Comparison of ENCODE assay signal across 11 cellular contexts in the genomic region with DNA sequence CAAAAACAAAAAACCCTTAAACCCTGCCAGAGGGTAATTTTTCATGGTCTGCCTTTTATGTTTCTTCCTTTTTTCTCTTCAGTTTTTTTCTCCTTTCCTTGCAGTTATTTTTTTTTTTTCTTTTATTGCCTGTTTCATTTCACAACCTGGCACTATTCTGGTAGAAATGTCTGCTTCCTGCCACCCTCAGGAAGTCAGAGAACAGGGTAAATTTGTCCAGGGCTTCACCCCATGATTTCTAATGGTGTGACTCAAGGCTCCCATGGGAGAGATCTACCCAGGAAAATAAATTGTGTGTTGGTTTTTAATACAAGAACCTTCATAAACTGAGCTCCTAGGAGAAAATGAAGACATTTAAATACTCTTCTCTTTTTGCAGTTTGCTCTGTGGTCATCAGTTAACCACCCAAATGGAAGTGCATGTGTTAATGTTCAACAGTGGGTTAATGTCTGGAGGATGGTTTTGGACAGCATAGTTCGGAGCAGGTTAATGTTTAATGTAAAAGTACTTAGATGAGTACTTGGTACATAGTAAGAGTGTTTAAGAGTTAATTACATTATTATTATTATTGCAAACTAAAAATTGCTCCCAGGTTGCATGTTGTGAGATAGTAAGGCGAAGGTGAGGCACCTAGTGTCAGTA. TPM values are rescaled to one million over a fixed set of nuclear protein-coding genes. Genes with fewer than 3 reads are reported as not detected.
DNase-seq lines count a peak whose midpoint lies in the region; ATAC-seq, FAIRE-seq and TF ChIP-seq lines count a peak whose summit lies in the region.
"Had no signal": no experiment of that assay in that cellular context is flagged by ENCODE, and none has a peak within 500 bp of the region (broad histone marks: within the 10 kb centered on the region; RNA-seq: fewer than 3 reads in every experiment).

No MANE protein-coding gene starts in this region.

- CTCF ChIA-PET in T-cell (lab: Charles Lee), result no interaction called here

- H3K27me3 ChIP-seq in BE2C, result no peaks in the 10 kb centered on the region

- peaks cover 8 to 13% of the 10 kb centered on the region in 2 donors for H3K27me3 Mint-ChIP-seq in T-cell

- H3K4me3 ChIP-seq in kidney (ENCODE audit: low read length in 2 of 2) (peak overlapping the region in 1 of 2 donors; percentile 2), BE2C (ENCODE audit: low read depth, low read length) (no peak overlapping the region)

- H3K4me1 Mint-ChIP-seq in T-cell, result no peaks in the 10 kb centered on the region

- TF ChIP-seq CTCF in kidney (IDR thresholded peaks at IDR 0.05; ENCODE audit: borderline replicate concordance, extremely low read depth, insufficient read depth) (no peak), BE2C (IDR thresholded peaks at IDR 0.05; ENCODE audit: low read depth, low read length) (no peak)

- no peak overlapping the region for H3K4me3 Mint-ChIP-seq in T-cell

- FAIRE-seq in kidney (lab: Jason Lieb, UNC), result peak; percentile 35
- FAIRE-seq: frontal cortex had no signal

- H3K4me1 ChIP-seq in kidney (ENCODE audit: control insufficient read depth in 1 of 2, insufficient read depth in 1 of 2, low read depth in 1 of 2, low read length in 2 of 2) (peaks cover 30 to 60% of the 10 kb centered on the region in 2 donors), BE2C (no peaks in the 10 kb centered on the region)

- ATAC-seq in GM19467 (IDR thresholded peaks at IDR 0.05; ENCODE audit: unreplicated experiment), result peak; percentile 85
- ATAC-seq in HG03432 (IDR thresholded peaks at IDR 0.05; ENCODE audit: unreplicated experiment), result peak; percentile 88
- ATAC-seq in T-cell (replicated peaks in 1 of 4), result no peak

- intact Hi-C loops in kidney (cut with DNase I), result no loop called here

- no peak overlapping the region for H3K27ac Mint-ChIP-seq in T-cell

- H3K9me3 Mint-ChIP-seq in T-cell, result no peaks in the 10 kb centered on the region

- H3K36me3 Mint-ChIP-seq in T-cell, result no peaks in the 10 kb centered on the region

- peaks cover 0 to 2% of the 10 kb centered on the region in 2 donors for H3K36me3 ChIP-seq in kidney (ENCODE audit: control insufficient read depth in 1 of 2, insufficient read depth in 2 of 2, low read length in 2 of 2)
- no peaks in the 10 kb centered on the region for H3K36me3 ChIP-seq in BE2C

- DNase-seq in ACHN (peak; percentile 81), kidney (no peak), T-cell (no peak), activated gamma-delta T cell treated with Interleukin-2 at 50 U/mL for 16 hours (no peak), BE2C (no peak), UCSD-AML1 (lab: John Stamatoyannopoulos, UW; ENCODE audit: unreplicated experiment) (no peak)
- DNase-seq: activated CD4-positive, CD25-positive, alpha-beta regulatory T cell treated with anti-CD3 and anti-CD28 coated beads, Interleukin-2, amount 50 U/mL, for 72 hours; anterior cingulate cortex had no signal

- peak overlapping the region in 1 of 2 donors; percentile 4 for H3K9ac ChIP-seq in kidney (ENCODE audit: low read length in 2 of 2)

- no peaks in the 10 kb centered on the region for H3K9me3 ChIP-seq in kidney (ENCODE audit: control insufficient read depth in 1 of 2, low read length in 2 of 2)
- no peaks in the 10 kb centered on the region for H3K9me3 ChIP-seq in BE2C

- peak overlapping the region; percentile 64 to 76 for H3K27ac ChIP-seq in kidney (ENCODE audit: low read depth in 2 of 2, low read length in 2 of 2)

- POLR2A ChIA-PET in T-cell (lab: Charles Lee), result no interaction called here

- in situ Hi-C loops in ACHN (cut with HindIII; ENCODE audit: low pct_ligation_motif_present, low pct_unique_long_range_greater_than_20kb, low sequenced_read_pairs), result no loop called here

RNA-seq across cellular contexts. Expression of gene CGNL1, which starts 45.9 kb away (rescaled TPM):
- total RNA-seq in kidney (81.5 TPM), T-cell (under 1 TPM in 3 of 5 donors, not detected in 2; 0.13 to 0.18 (median 0.16) TPM)
- 62.0 TPM for polyA plus RNA-seq in kidney (ENCODE audit: insufficient read depth, low read depth, low replicate concordance)
- polyA plus RNA-seq in BE2C (2012; ENCODE audit: insufficient read depth, insufficient read length, low read depth), result 0.26 TPM

Comparison
In these comparisons a context has a peak if more than half of its experiments do, and no peak if none do; other contexts are left out.
1. ATAC-seq: peak in GM19467 (single experiment) and HG03432 (single experiment); none in T-cell (0 of 4).
2. RNA of gene CGNL1, which starts 45.9 kb away (total RNA-seq): 81.5 TPM in kidney (single experiment); 0.13 to 0.18 TPM in T-cell; every median in the first group is over 10 times any median in the second.